1 cellular context compared by ENCODE assay signal in genomic region chr14:96737869-96738268, GRCh38.
TF ChIP-seq lines count a peak whose summit lies in the region.

No MANE protein-coding gene starts in this region.

TF ChIP-seq in GM23338, 12 proteins besides CTCF, POLR2A, EP300 and RAD21 (continued from another document):
- TF ChIP-seq ZNF462 (CRISPR knock-in tag; IDR thresholded peaks at IDR 0.05): no peak
- no peak for TF ChIP-seq STAT1 (IDR thresholded peaks at IDR 0.05; ENCODE audit: unreplicated experiment)
- no peak for TF ChIP-seq ZNF114 (CRISPR knock-in tag; IDR thresholded peaks at IDR 0.05)
- TF ChIP-seq ZNF331 (CRISPR knock-in tag; IDR thresholded peaks at IDR 0.05; ENCODE audit: low read depth): no peak
- TF ChIP-seq CREB1 (CRISPR knock-in tag; IDR thresholded peaks at IDR 0.05; ENCODE audit: low read depth): no peak
- TF ChIP-seq JUNB (IDR thresholded peaks at IDR 0.05; ENCODE audit: unreplicated experiment): no peak
